Comparison of ENCODE assay signal across 1 cellular context in genomic region chr5:56064984-56065383, GRCh38.
TF ChIP-seq lines count a peak whose summit lies in the region.

No MANE protein-coding gene starts in this region.

TF ChIP-seq in GM12878, 131 proteins besides CTCF, POLR2A, EP300 and RAD21 (continued from another document):
- TF ChIP-seq E4F1 (IDR thresholded peaks at IDR 0.05; ENCODE audit: borderline replicate concordance, partially characterized antibody) = no peak
- TF ChIP-seq HCFC1 (IDR thresholded peaks at IDR 0.05; ENCODE audit: low read length) = no peak
- TF ChIP-seq NFYA (IDR thresholded peaks at IDR 0.05; ENCODE audit: borderline replicate concordance, low read depth, low read length) = no peak
- peak; percentile 63 to 75 for TF ChIP-seq BHLHE40 (IDR thresholded peaks at IDR 0.05; ENCODE audit: borderline replicate concordance in 1 of 2, low read depth in 2 of 2, low read length in 1 of 2)
- TF ChIP-seq SPI1 (IDR thresholded peaks at IDR 0.05; ENCODE audit: borderline replicate concordance, insufficient read depth, low read depth, low read length) = no peak
- TF ChIP-seq, protein P1, sequence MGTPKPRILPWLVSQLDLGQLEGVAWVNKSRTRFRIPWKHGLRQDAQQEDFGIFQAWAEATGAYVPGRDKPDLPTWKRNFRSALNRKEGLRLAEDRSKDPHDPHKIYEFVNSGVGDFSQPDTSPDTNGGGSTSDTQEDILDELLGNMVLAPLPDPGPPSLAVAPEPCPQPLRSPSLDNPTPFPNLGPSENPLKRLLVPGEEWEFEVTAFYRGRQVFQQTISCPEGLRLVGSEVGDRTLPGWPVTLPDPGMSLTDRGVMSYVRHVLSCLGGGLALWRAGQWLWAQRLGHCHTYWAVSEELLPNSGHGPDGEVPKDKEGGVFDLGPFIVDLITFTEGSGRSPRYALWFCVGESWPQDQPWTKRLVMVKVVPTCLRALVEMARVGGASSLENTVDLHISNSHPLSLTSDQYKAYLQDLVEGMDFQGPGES (IDR thresholded peaks at IDR 0.05) = no peak
- TF ChIP-seq JUND (IDR thresholded peaks at IDR 0.05; ENCODE audit: low read depth, low read length) = peak; percentile 43; the same call in 1 of the 2 replicates
- no peak for TF ChIP-seq PML (IDR thresholded peaks at IDR 0.05; ENCODE audit: low read length)
- no peak for TF ChIP-seq USF1 (IDR thresholded peaks at IDR 0.05; ENCODE audit: borderline replicate concordance, extremely low read length, insufficient read depth, low read depth, low read length)
- peak; percentile 88 for TF ChIP-seq BCL11A (IDR thresholded peaks at IDR 0.05; ENCODE audit: low read depth, low read length)
- TF ChIP-seq PKNOX1 (IDR thresholded peaks at IDR 0.05) = no peak
- TF ChIP-seq ZBTB11 (CRISPR knock-in tag; IDR thresholded peaks at IDR 0.05) = no peak
- TF ChIP-seq, protein P2, sequence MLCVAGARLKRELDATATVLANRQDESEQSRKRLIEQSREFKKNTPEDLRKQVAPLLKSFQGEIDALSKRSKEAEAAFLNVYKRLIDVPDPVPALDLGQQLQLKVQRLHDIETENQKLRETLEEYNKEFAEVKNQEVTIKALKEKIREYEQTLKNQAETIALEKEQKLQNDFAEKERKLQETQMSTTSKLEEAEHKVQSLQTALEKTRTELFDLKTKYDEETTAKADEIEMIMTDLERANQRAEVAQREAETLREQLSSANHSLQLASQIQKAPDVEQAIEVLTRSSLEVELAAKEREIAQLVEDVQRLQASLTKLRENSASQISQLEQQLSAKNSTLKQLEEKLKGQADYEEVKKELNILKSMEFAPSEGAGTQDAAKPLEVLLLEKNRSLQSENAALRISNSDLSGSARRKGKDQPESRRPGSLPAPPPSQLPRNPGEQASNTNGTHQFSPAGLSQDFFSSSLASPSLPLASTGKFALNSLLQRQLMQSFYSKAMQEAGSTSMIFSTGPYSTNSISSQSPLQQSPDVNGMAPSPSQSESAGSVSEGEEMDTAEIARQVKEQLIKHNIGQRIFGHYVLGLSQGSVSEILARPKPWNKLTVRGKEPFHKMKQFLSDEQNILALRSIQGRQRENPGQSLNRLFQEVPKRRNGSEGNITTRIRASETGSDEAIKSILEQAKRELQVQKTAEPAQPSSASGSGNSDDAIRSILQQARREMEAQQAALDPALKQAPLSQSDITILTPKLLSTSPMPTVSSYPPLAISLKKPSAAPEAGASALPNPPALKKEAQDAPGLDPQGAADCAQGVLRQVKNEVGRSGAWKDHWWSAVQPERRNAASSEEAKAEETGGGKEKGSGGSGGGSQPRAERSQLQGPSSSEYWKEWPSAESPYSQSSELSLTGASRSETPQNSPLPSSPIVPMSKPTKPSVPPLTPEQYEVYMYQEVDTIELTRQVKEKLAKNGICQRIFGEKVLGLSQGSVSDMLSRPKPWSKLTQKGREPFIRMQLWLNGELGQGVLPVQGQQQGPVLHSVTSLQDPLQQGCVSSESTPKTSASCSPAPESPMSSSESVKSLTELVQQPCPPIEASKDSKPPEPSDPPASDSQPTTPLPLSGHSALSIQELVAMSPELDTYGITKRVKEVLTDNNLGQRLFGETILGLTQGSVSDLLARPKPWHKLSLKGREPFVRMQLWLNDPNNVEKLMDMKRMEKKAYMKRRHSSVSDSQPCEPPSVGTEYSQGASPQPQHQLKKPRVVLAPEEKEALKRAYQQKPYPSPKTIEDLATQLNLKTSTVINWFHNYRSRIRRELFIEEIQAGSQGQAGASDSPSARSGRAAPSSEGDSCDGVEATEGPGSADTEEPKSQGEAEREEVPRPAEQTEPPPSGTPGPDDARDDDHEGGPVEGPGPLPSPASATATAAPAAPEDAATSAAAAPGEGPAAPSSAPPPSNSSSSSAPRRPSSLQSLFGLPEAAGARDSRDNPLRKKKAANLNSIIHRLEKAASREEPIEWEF (IDR thresholded peaks at IDR 0.05; ENCODE audit: insufficient replicate concordance, low read depth, low read length) = peak; percentile 93
- no peak for TF ChIP-seq RB1 (IDR thresholded peaks at IDR 0.05; ENCODE audit: borderline replicate concordance)
- TF ChIP-seq NRF1 (conservative IDR thresholded peaks at IDR 0.05; ENCODE audit: low read depth, low read length) = no peak
- TF ChIP-seq MTA2 (IDR thresholded peaks at IDR 0.05; ENCODE audit: low read depth) = peak; percentile 95
- TF ChIP-seq STAT1 (conservative IDR thresholded peaks at IDR 0.05) = no peak
- no peak for TF ChIP-seq STAT3 (IDR thresholded peaks at IDR 0.05; ENCODE audit: low read depth, low read length)
- no peak for TF ChIP-seq LARP7 (IDR thresholded peaks at IDR 0.05)
- no peak for TF ChIP-seq RBBP5 (conservative IDR thresholded peaks at IDR 0.05)
- TF ChIP-seq ZNF24 (IDR thresholded peaks at IDR 0.05) = 0 out of 2 replicates have a peak, but pooled peaks have one; percentile 0
- no peak for TF ChIP-seq YY1 (IDR thresholded peaks at IDR 0.05; ENCODE audit: low read depth, low read length)
- TF ChIP-seq SMAD5 (IDR thresholded peaks at IDR 0.05; ENCODE audit: low read depth) = no peak
- no peak for TF ChIP-seq ETV6 (conservative IDR thresholded peaks at IDR 0.05 in 1 of 2, IDR thresholded peaks at IDR 0.05 in 1 of 2; ENCODE audit: borderline replicate concordance in 1 of 2, low read depth in 1 of 2)
- TF ChIP-seq ZNF274 (IDR thresholded peaks at IDR 0.05; ENCODE audit: insufficient read depth, insufficient read length) = no peak
- TF ChIP-seq HDAC6 (IDR thresholded peaks at IDR 0.05; ENCODE audit: unreplicated experiment) = no peak
- no peak for TF ChIP-seq FOS (IDR thresholded peaks at IDR 0.05; ENCODE audit: borderline replicate concordance, extremely low read depth, insufficient read length)
- TF ChIP-seq, protein P3, sequence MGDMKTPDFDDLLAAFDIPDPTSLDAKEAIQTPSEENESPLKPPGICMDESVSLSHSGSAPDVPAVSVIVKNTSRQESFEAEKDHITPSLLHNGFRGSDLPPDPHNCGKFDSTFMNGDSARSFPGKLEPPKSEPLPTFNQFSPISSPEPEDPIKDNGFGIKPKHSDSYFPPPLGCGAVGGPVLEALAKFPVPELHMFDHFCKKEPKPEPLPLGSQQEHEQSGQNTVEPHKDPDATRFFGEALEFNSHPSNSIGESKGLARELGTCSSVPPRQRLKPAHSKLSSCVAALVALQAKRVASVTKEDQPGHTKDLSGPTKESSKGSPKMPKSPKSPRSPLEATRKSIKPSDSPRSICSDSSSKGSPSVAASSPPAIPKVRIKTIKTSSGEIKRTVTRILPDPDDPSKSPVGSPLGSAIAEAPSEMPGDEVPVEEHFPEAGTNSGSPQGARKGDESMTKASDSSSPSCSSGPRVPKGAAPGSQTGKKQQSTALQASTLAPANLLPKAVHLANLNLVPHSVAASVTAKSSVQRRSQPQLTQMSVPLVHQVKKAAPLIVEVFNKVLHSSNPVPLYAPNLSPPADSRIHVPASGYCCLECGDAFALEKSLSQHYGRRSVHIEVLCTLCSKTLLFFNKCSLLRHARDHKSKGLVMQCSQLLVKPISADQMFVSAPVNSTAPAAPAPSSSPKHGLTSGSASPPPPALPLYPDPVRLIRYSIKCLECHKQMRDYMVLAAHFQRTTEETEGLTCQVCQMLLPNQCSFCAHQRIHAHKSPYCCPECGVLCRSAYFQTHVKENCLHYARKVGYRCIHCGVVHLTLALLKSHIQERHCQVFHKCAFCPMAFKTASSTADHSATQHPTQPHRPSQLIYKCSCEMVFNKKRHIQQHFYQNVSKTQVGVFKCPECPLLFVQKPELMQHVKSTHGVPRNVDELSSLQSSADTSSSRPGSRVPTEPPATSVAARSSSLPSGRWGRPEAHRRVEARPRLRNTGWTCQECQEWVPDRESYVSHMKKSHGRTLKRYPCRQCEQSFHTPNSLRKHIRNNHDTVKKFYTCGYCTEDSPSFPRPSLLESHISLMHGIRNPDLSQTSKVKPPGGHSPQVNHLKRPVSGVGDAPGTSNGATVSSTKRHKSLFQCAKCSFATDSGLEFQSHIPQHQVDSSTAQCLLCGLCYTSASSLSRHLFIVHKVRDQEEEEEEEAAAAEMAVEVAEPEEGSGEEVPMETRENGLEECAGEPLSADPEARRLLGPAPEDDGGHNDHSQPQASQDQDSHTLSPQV (IDR thresholded peaks at IDR 0.05) = no peak
- no peak for TF ChIP-seq MYC (IDR thresholded peaks at IDR 0.05; ENCODE audit: insufficient read depth, insufficient read length, insufficient replicate concordance, low read length, severe bottlenecking)
- TF ChIP-seq NFIC (IDR thresholded peaks at IDR 0.05; ENCODE audit: low read depth, low read length) = peak; percentile 79
- 0 out of 4 replicates have a peak, but pooled peaks of 1 of the 2 experiments have one; percentile 22 for TF ChIP-seq CEBPB (IDR thresholded peaks at IDR 0.05; ENCODE audit: borderline replicate concordance in 1 of 2, low read depth in 2 of 2, low read length in 2 of 2)
- TF ChIP-seq RELB (IDR thresholded peaks at IDR 0.05; ENCODE audit: low read depth) = peak; percentile 24; the same call in 1 of the 2 replicates
- TF ChIP-seq RUNX3 (IDR thresholded peaks at IDR 0.05; ENCODE audit: low read length) = peak; percentile 72
- no peak for TF ChIP-seq NFXL1 (IDR thresholded peaks at IDR 0.05; ENCODE audit: borderline replicate concordance)
- no peak for TF ChIP-seq ZSCAN29 (IDR thresholded peaks at IDR 0.05)
- TF ChIP-seq SRF (IDR thresholded peaks at IDR 0.05; ENCODE audit: low read depth in 2 of 2, low read length in 2 of 2) = no peak
- TF ChIP-seq SREBF1 (IDR thresholded peaks at IDR 0.05; ENCODE audit: low read length) = no peak; the same call in 1 of the 2 replicates
- TF ChIP-seq IRF4 (IDR thresholded peaks at IDR 0.05; ENCODE audit: low read depth, low read length) = peak; percentile 91
- no peak for TF ChIP-seq SP1 (IDR thresholded peaks at IDR 0.05; ENCODE audit: low read depth, low read length)
